ENCODE assay signal across 8 cellular contexts in genomic region chr1:181033799-181034391, GRCh38. TPM values are rescaled to one million over a fixed set of nuclear protein-coding genes. Genes with fewer than 3 reads are reported as not detected.
DNase-seq lines count a peak whose midpoint lies in the region; ATAC-seq and TF ChIP-seq lines count a peak whose summit lies in the region.

Gene MR1, plus strand, starts transcription at chr1:181033983. Its CDS starts 25 bp downstream, at chr1:181034008.

- H3K27ac Mint-ChIP-seq in central memory CD8-positive, alpha-beta T cell (ENCODE audit: low read depth), result peak within 1 kb of the TSS; percentile 97

- peak within 1 kb of the TSS; percentile 85 for H3K4me3 ChIP-seq in Jurkat, Clone E6-1 (ENCODE audit: low read length)
- peak within 1 kb of the TSS; percentile 43 to 45 (median 43) for H3K4me3 ChIP-seq in stomach

- H3K27me3 Mint-ChIP-seq in central memory CD8-positive, alpha-beta T cell, result no peaks in the 10 kb centered on the region

- H3K4me1 ChIP-seq in stomach, result peaks cover 28 to 55% (median 38%) of the 10 kb centered on the region in 4 donors

- peaks cover 0 to 3% (median 0%) of the 10 kb centered on the region in 4 donors for H3K36me3 ChIP-seq in stomach

- H3K9me3 ChIP-seq in stomach, result no peaks in the 10 kb centered on the region

- H3K27me3 ChIP-seq in stomach, result no peaks in the 10 kb centered on the region

- TF ChIP-seq POLR2A in stomach (IDR thresholded peaks at IDR 0.05), result no peak

- H3K27ac ChIP-seq in stomach, result peak within 1 kb of the TSS; percentile 80 to 93 (median 91)

- no peak for TF ChIP-seq CTCF in stomach (IDR thresholded peaks at IDR 0.05)

- intact Hi-C loops in left colon (cut with DNase I, micrococcal nuclease), result no loop called here
- intact Hi-C loops in stomach (cut with DNase I; ENCODE audit: low total_unique reads), result loop anchor here (10.0 kb wide), 1 partner anchor 111 kb away; no protein-coding TSS in a partner anchor

- no peak for TF ChIP-seq EP300 in stomach (IDR thresholded peaks at IDR 0.05)

- WGBS in stomach, 5 donors, result 7 to 23% (median 16%) methylated on average over 9 of the region's 9 CpGs

- peaks cover 58% of the 10 kb centered on the region for H3K4me1 Mint-ChIP-seq in central memory CD8-positive, alpha-beta T cell

- H3K9me3 Mint-ChIP-seq in central memory CD8-positive, alpha-beta T cell, result no peaks in the 10 kb centered on the region

- H3K36me3 Mint-ChIP-seq in central memory CD8-positive, alpha-beta T cell (ENCODE audit: insufficient read depth), result peaks cover 14% of the 10 kb centered on the region

- ATAC-seq in GM21737 (IDR thresholded peaks at IDR 0.05; ENCODE audit: unreplicated experiment) (peak; percentile 92), left colon (peak; percentile 92)
- peak; percentile 100 for ATAC-seq in central memory CD8-positive, alpha-beta T cell (replicated peaks; ENCODE audit: extremely low read depth, poor library complexity, severe bottlenecking)

- DNase-seq in activated naive CD4-positive, alpha-beta T cell treated with Interleukin-2 at 50 U/mL for 16 hours, result peak; percentile 21
- no peak for DNase-seq in activated naive CD4-positive, alpha-beta T cell treated with anti-CD3 and anti-CD28 coated beads, Interleukin-2, amount 50 U/mL, for 16 hours
- peak; percentile 94 for DNase-seq in Jurkat, Clone E6-1 (ENCODE audit: low read depth, low spot score)
- DNase-seq in SKM-1 (lab: John Stamatoyannopoulos, UW; ENCODE audit: unreplicated experiment) (peak; percentile 98), left colon (no peak), stomach (no peak)
- DNase-seq in central memory CD8-positive, alpha-beta T cell (ENCODE audit: low spot score in 2 of 2), result peak in 1 of 2 donors; percentile 50

- peak within 1 kb of the TSS; percentile 96 for H3K4me3 Mint-ChIP-seq in central memory CD8-positive, alpha-beta T cell

RNA-seq across cellular contexts. Expression of gene MR1, which starts in this region (rescaled TPM):
- 15.4 TPM for polyA plus RNA-seq in Jurkat, Clone E6-1 (2012; ENCODE audit: insufficient read depth, insufficient read length)
- total RNA-seq in left colon (1 to 10 TPM; 5.3 to 7.5 TPM), stomach (10 to 100 TPM in 4 of 5 donors, 1 to 10 TPM in 1; 3.5 to 40.8 (median 11.2) TPM)
- polyA plus RNA-seq in stomach, result 1 to 10 TPM; 1.1 to 4.5 (median 2.4) TPM

Comparison
In these comparisons a context has a peak if more than half of its experiments do, and no peak if none do; other contexts are left out.
1. DNase-seq: peak in activated naive CD4-positive, alpha-beta T cell treated with Interleukin-2 at 50 U/mL for 16 hours (single experiment), Jurkat, Clone E6-1 (single experiment) and SKM-1 (single experiment); none in activated naive CD4-positive, alpha-beta T cell treated with anti-CD3 and anti-CD28 coated beads, Interleukin-2, amount 50 U/mL, for 16 hours (single experiment), left colon (0 of 2) and stomach (single experiment).
2. Peak in every context shown above with its lines, with median percentiles within 50 percentile points of each other: ATAC-seq.